ENCODE assay signal across 8 cellular contexts in the genomic region with DNA sequence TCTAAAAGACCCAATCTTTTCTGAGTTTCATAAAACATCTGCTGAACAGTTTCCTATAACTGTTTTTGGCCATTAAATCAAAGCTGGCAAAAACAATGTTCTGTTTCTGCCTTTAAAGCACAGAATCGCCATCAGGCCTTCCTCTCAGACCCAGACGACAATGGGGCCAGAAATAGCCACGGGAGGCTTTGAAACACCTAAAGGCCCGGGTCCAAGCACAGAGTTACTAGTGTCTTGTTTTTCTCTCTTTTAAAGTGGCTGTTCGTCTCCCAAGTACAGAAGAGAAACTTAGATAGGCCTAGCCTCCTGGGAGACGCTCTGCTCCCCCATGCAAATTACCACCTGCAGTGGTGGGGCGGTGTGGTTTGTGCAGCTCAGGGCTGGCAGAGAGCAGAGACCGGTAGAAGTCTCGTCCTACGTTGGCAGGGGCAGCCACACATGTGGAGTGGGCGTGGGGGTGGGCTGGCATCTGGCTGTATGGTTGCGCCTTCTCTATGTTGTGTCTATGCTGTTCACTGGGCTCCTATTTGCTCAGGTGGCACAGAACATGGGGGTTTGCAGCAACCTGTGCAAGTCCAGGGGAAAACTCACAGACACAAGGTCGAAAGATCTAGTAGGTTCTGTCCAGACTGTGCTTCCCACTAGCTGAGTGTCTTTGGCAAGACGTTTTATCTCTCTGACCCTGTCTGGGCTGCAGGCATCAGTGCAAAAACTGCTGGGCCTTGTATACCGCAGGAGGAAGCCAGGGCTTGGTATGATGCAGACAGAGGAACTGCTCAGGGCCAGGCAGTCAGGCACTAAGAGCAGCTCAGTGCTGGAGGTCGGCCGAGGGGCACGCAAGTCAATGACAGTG. TPM values are rescaled to one million over a fixed set of nuclear protein-coding genes. Genes with fewer than 3 reads are reported as not detected.
DNase-seq lines count a peak whose midpoint lies in the region; ATAC-seq and TF ChIP-seq lines count a peak whose summit lies in the region.

No MANE protein-coding gene starts in this region.

- no peak overlapping the region for H3K4me3 Mint-ChIP-seq in endodermal cell
- peak overlapping the region; percentile 77 to 78 for H3K4me3 Mint-ChIP-seq in stimulated activated naive B cell treated with anti-CD40 and anti-IgM and Interleukin-4, amounts not matched to agents 10 μg/mL and 1 μg/mL and 100 μg/mL, for 72 hours

- H3K9ac ChIP-seq in endodermal cell (ENCODE audit: extremely low read depth, low read length, poor library complexity, severe bottlenecking) = no peak overlapping the region

- H3K4me1 ChIP-seq in endodermal cell (ENCODE audit: control insufficient read depth, insufficient read depth, low read length) = no peaks in the 10 kb centered on the region

- ATAC-seq in GM18873 (IDR thresholded peaks at IDR 0.05; ENCODE audit: low FRiP score, unreplicated experiment) (peak; percentile 94), HG02884 (IDR thresholded peaks at IDR 0.05; ENCODE audit: unreplicated experiment) (peak; percentile 91), omental fat pad (ENCODE audit: low FRiP score) (no peak)
- ATAC-seq in stimulated activated naive B cell treated with anti-CD40 and anti-IgM and Interleukin-4, amounts not matched to agents 10 μg/mL and 1 μg/mL and 100 μg/mL, for 72 hours (replicated peaks) = peak; percentile 93

- no peaks in the 10 kb centered on the region for H3K36me3 ChIP-seq in endodermal cell (ENCODE audit: control insufficient read depth, insufficient read depth, low read length)

- H3K27me3 ChIP-seq in endodermal cell (ENCODE audit: control insufficient read depth, insufficient read depth, low read length, poor library complexity, severe bottlenecking) = peaks cover 26% of the 10 kb centered on the region

- DNase-seq in T-helper 22 cell (ENCODE audit: low read depth) (peak; percentile 41), endodermal cell (peak; percentile 54), omental fat pad (ENCODE audit: low spot score) (no peak), cerebellar cortex (ENCODE audit: low spot score) (no peak), NCI-H69 (lab: John Stamatoyannopoulos, UW) (no peak)
- DNase-seq in stimulated activated naive B cell treated with anti-CD40 and anti-IgM and Interleukin-4, amounts not matched to agents 10 μg/mL and 1 μg/mL and 100 μg/mL, for 72 hours = peak; percentile 86

- H3K27ac Mint-ChIP-seq in endodermal cell = no peak overlapping the region
- H3K27ac Mint-ChIP-seq in stimulated activated naive B cell treated with anti-CD40 and anti-IgM and Interleukin-4, amounts not matched to agents 10 μg/mL and 1 μg/mL and 100 μg/mL, for 72 hours = peak overlapping the region; percentile 95

- H3K4me1 Mint-ChIP-seq in endodermal cell = peaks cover 17% of the 10 kb centered on the region
- H3K4me1 Mint-ChIP-seq in stimulated activated naive B cell treated with anti-CD40 and anti-IgM and Interleukin-4, amounts not matched to agents 10 μg/mL and 1 μg/mL and 100 μg/mL, for 72 hours = peaks cover 66 to 81% of the 10 kb centered on the region in 2 donors

- no peak overlapping the region for H3K4me3 ChIP-seq in endodermal cell (ENCODE audit: low read length)

- peaks cover 39% of the 10 kb centered on the region for H3K27me3 Mint-ChIP-seq in endodermal cell (ENCODE audit: insufficient read depth)
- no peaks in the 10 kb centered on the region for H3K27me3 Mint-ChIP-seq in stimulated activated naive B cell treated with anti-CD40 and anti-IgM and Interleukin-4, amounts not matched to agents 10 μg/mL and 1 μg/mL and 100 μg/mL, for 72 hours

- H3K9me3 Mint-ChIP-seq in endodermal cell = no peaks in the 10 kb centered on the region
- no peaks in the 10 kb centered on the region for H3K9me3 Mint-ChIP-seq in stimulated activated naive B cell treated with anti-CD40 and anti-IgM and Interleukin-4, amounts not matched to agents 10 μg/mL and 1 μg/mL and 100 μg/mL, for 72 hours

- no peaks in the 10 kb centered on the region for H3K9me3 ChIP-seq in endodermal cell (ENCODE audit: control insufficient read depth, low read length)

- H3K36me3 Mint-ChIP-seq in endodermal cell (ENCODE audit: low read depth) = no peaks in the 10 kb centered on the region
- no peaks in the 10 kb centered on the region for H3K36me3 Mint-ChIP-seq in stimulated activated naive B cell treated with anti-CD40 and anti-IgM and Interleukin-4, amounts not matched to agents 10 μg/mL and 1 μg/mL and 100 μg/mL, for 72 hours

- no peak overlapping the region for H3K27ac ChIP-seq in endodermal cell (ENCODE audit: low read depth, low read length)

- WGBS in endodermal cell (ENCODE audit: insufficient coverage in 1 of 2, insufficient read length in 1 of 2), 2 experiments = 82 to 88% methylated on average over 13 to 18 of the region's 18 CpGs

- TF ChIP-seq CTCF in endodermal cell (conservative IDR thresholded peaks at IDR 0.05) (no peak), omental fat pad (IDR thresholded peaks at IDR 0.05) (no peak)

RNA-seq across cellular contexts. Expression of a gene that starts 23.6 kb away (rescaled TPM):
- total RNA-seq in endodermal cell (10 to 100 TPM; 34.3 to 36.4 TPM), omental fat pad (100 to 1,000 TPM in 3 of 4 donors, 10 to 100 TPM in 1; 72.4 to 211 (median 165) TPM)
- 24.1 TPM for polyA plus RNA-seq in endodermal cell (2013, experiment 1 of 2)
- 23.3 TPM for polyA plus RNA-seq in endodermal cell (2013, experiment 2 of 2)

Comparison
In these comparisons a context has a peak if more than half of its experiments do, and no peak if none do; other contexts are left out.
1. DNase-seq: peak in T-helper 22 cell (single experiment), endodermal cell (single experiment) and stimulated activated naive B cell treated with anti-CD40 and anti-IgM and Interleukin-4, amounts not matched to agents 10 μg/mL and 1 μg/mL and 100 μg/mL, for 72 hours (single experiment); none in omental fat pad (single experiment), cerebellar cortex (single experiment) and NCI-H69 (single experiment).